Comparison of ENCODE assay signal across 11 cellular contexts in genomic region chr1:21308847-21309652, GRCh38. TPM values are rescaled to one million over a fixed set of nuclear protein-coding genes. Genes with fewer than 3 reads are reported as not detected.
DNase-seq lines count a peak whose midpoint lies in the region; ATAC-seq, FAIRE-seq and TF ChIP-seq lines count a peak whose summit lies in the region.
"Had no signal": no experiment of that assay in that cellular context is flagged by ENCODE, and none has a peak within 500 bp of the region (broad histone marks: within the 10 kb centered on the region; RNA-seq: fewer than 3 reads in every experiment).

No MANE protein-coding gene starts in this region.

- no peak overlapping the region for H3K4me3 Mint-ChIP-seq in Calu3 (ENCODE audit: low read depth, unreplicated experiment)

- H4K5ac ChIP-seq in IMR-90 (ENCODE audit: low read depth, low read length) = no peak overlapping the region
- no peak overlapping the region for H4K5ac ChIP-seq in mesendoderm (ENCODE audit: low read length)

- no peaks in the 10 kb centered on the region for H3K79me2 ChIP-seq in mesendoderm (ENCODE audit: control insufficient read depth, insufficient read depth, low read length)

- peak overlapping the region; percentile 20; the same call in 1 of the 3 replicates for H2BK15ac ChIP-seq in IMR-90 (ENCODE audit: low read depth, low read length)
- no peak overlapping the region for H2BK15ac ChIP-seq in mesendoderm (replicated peaks; ENCODE audit: low read depth)

- H2BK5ac ChIP-seq in IMR-90 (ENCODE audit: low read depth, low read length, poor library complexity, severe bottlenecking) (no peak overlapping the region), mesendoderm (ENCODE audit: low read length) (no peak overlapping the region)

- H3K27ac ChIP-seq in BLaER1 treated with 17β-estradiol and CSF1 and Interleukin-3, amounts not matched to agents 10 nM and 100 nM = peak overlapping the region in 3 of 11 experiments; percentile 0 to 53 (median 23); a peak in 4 of 22 replicates
- H3K27ac ChIP-seq in IMR-90 (ENCODE audit: insufficient read depth, low read length) (no peak overlapping the region), body of pancreas (peak overlapping the region in 3 of 4 donors; percentile 23 to 51 (median 38)), mesendoderm (ENCODE audit: low read depth, low read length) (peak overlapping the region; percentile 49)

- H3K14ac ChIP-seq in IMR-90 (replicated peaks; ENCODE audit: low read depth, low read length) = no peak overlapping the region

- H2AK5ac ChIP-seq in IMR-90 (ENCODE audit: low read depth, low read length) (peak overlapping the region; percentile 82; the same call in 1 of the 2 replicates), mesendoderm (ENCODE audit: low read length) (no peak overlapping the region)

- H3K9me3 ChIP-seq in BLaER1 treated with 17β-estradiol and CSF1 and Interleukin-3, amounts not matched to agents 10 nM and 100 nM (replicated peaks in 1 of 11) = peaks cover 0 to 6% (median 4%) of the 10 kb centered on the region in 11 experiments; a peak in 7 of 22 replicates
- no peaks in the 10 kb centered on the region for H3K9me3 ChIP-seq in IMR-90 (ENCODE audit: control insufficient read depth, insufficient read depth, low read length)
- no peaks in the 10 kb centered on the region for H3K9me3 ChIP-seq in body of pancreas

- ATAC-seq in IMR-90 (ENCODE audit: low read depth) (no peak), body of pancreas (peak; percentile 22)

- no peak overlapping the region for H3K18ac ChIP-seq in IMR-90 (ENCODE audit: low read depth, low read length)
- peak overlapping the region; percentile 22 for H3K18ac ChIP-seq in mesendoderm (ENCODE audit: low read length)

- no peaks in the 10 kb centered on the region for H3K9me3 Mint-ChIP-seq in Calu3 (ENCODE audit: low read depth, unreplicated experiment)

- FAIRE-seq in D721Med (lab: Jason Lieb, UNC) = no peak
- FAIRE-seq: frontal cortex, urothelium cell line had no signal

- no peak overlapping the region for H3K23ac ChIP-seq in IMR-90 (ENCODE audit: low read depth, low read length)
- no peak overlapping the region for H3K23ac ChIP-seq in mesendoderm (ENCODE audit: low read length)

- peak overlapping the region in 2 of 11 experiments; percentile 25 to 41; a peak in 1 of 22 replicates for H3K9ac ChIP-seq in BLaER1 treated with 17β-estradiol and CSF1 and Interleukin-3, amounts not matched to agents 10 nM and 100 nM
- H3K9ac ChIP-seq in IMR-90 (ENCODE audit: low read depth, low read length) = no peak overlapping the region
- H3K9ac ChIP-seq in mesendoderm (ENCODE audit: low read length) = no peak overlapping the region

- intact Hi-C loops in IMR-90 (cut with micrococcal nuclease) (no loop called here), body of pancreas (cut with DNase I) (no loop called here), Calu3 (cut with micrococcal nuclease; ENCODE audit: unreplicated experiment) (no loop called here)

- H3K27me3 Mint-ChIP-seq in Calu3 (ENCODE audit: unreplicated experiment) = no peaks in the 10 kb centered on the region

- 47% methylated on average over 2 of the region's 9 CpGs; no CpG with 5 or more reads in 1 of the 2 experiments for WGBS in IMR-90 (ENCODE audit: extremely low coverage in 2 of 2, insufficient read length in 1 of 2), 2 experiments
- whole genome bisulfite sequencing in body of pancreas, 2 donors = 37 to 38% methylated on average over 5 to 9 of the region's 9 CpGs
- WGBS in mesendoderm (ENCODE audit: extremely low coverage, insufficient coverage, low lambda C conversion rate) = no CpG with 5 or more reads among the region's 9 CpGs

- TF ChIP-seq POLR2A in IMR-90 (IDR thresholded peaks at IDR 0.05; ENCODE audit: low read depth, low read length) = no peak
- TF ChIP-seq POLR2A in body of pancreas (IDR thresholded peaks at IDR 0.05) = no peak

- no peak overlapping the region for H3K4ac ChIP-seq in IMR-90 (ENCODE audit: low read depth, low read length)
- H3K4ac ChIP-seq in mesendoderm (ENCODE audit: low read depth, low read length) = no peak overlapping the region

- peak overlapping the region; percentile 13 to 81 (median 58); a peak in 20 of 22 replicates for H3K4me2 ChIP-seq in BLaER1 treated with 17β-estradiol and CSF1 and Interleukin-3, amounts not matched to agents 10 nM and 100 nM
- no peak overlapping the region for H3K4me2 ChIP-seq in IMR-90 (ENCODE audit: low read depth, low read length)
- no peak overlapping the region for H3K4me2 ChIP-seq in mesendoderm (ENCODE audit: low read length)

- in situ Hi-C loops in IMR-90 (cut with MboI; ENCODE audit: low sequenced_read_pairs) = no loop called here

- H3K27me3 ChIP-seq in BLaER1 treated with 17β-estradiol and CSF1 and Interleukin-3, amounts not matched to agents 10 nM and 100 nM = peaks cover 0 to 4% (median 0%) of the 10 kb centered on the region in 11 experiments; a peak in 1 of 22 replicates
- H3K27me3 ChIP-seq in IMR-90 (ENCODE audit: control insufficient read depth, insufficient read depth, low read length) = no peaks in the 10 kb centered on the region
- H3K27me3 ChIP-seq in body of pancreas = no peaks in the 10 kb centered on the region
- H3K27me3 ChIP-seq in mesendoderm (ENCODE audit: insufficient read depth, low read length, poor library complexity) = no peaks in the 10 kb centered on the region

- no peak overlapping the region for H3K4me3 ChIP-seq in BLaER1 treated with 17β-estradiol and CSF1 and Interleukin-3, amounts not matched to agents 10 nM and 100 nM
- H3K4me3 ChIP-seq in IMR-90 (ENCODE audit: insufficient read depth, low read depth, low read length) = no peak overlapping the region
- no peak overlapping the region for H3K4me3 ChIP-seq in body of pancreas
- H3K4me3 ChIP-seq in mesendoderm (ENCODE audit: low read length) = no peak overlapping the region

- peak overlapping the region; percentile 57 for H2AFZ ChIP-seq in IMR-90 (replicated peaks; ENCODE audit: low read length, poor library complexity)

- no peak overlapping the region for H3K56ac ChIP-seq in IMR-90 (ENCODE audit: extremely low read depth, insufficient read depth, low read length)
- H3K56ac ChIP-seq in mesendoderm (ENCODE audit: low read length) = peak overlapping the region; percentile 35

- CTCF ChIA-PET in IMR-90 (lab: Yijun Ruan, JAX) (no interaction called here), Calu3 (lab: Charles Lee) (interaction anchor here (0.7 kb wide), 1 partner anchor 874 kb away, joined by 7 read pairs; no protein-coding TSS in a partner anchor)

- POLR2A ChIA-PET in IMR-90 (lab: Charles Lee; ENCODE audit: unreplicated experiment) = interaction anchor here (0.6 kb wide), 2 partner anchors 23 to 557 kb away, joined by 3 to 8 read pairs; no protein-coding TSS in a partner anchor

- H3K4me1 Mint-ChIP-seq in Calu3 (ENCODE audit: low read depth, unreplicated experiment) = peaks cover 22% of the 10 kb centered on the region

- TF ChIP-seq CTCF in IMR-90 (conservative IDR thresholded peaks at IDR 0.05; ENCODE audit: low read depth, low read length) (no peak), body of pancreas (IDR thresholded peaks at IDR 0.05) (no peak), Calu3 (IDR thresholded peaks at IDR 0.05; ENCODE audit: unreplicated experiment) (no peak), D721Med (IDR thresholded peaks at IDR 0.05; ENCODE audit: insufficient read depth, missing control alignments) (no peak)

- no peak overlapping the region for H2AK9ac ChIP-seq in IMR-90 (replicated peaks; ENCODE audit: low read depth, low read length, poor library complexity)

- no peaks in the 10 kb centered on the region for H3K36me3 ChIP-seq in BLaER1 treated with 17β-estradiol and CSF1 and Interleukin-3, amounts not matched to agents 10 nM and 100 nM
- H3K36me3 ChIP-seq in IMR-90 (ENCODE audit: control insufficient read depth, insufficient read depth, low read length) (peaks cover 4% of the 10 kb centered on the region), body of pancreas (replicated peaks in 1 of 2; ENCODE audit: insufficient read depth in 1 of 2, low read depth in 2 of 2) (no peaks in the 10 kb centered on the region), mesendoderm (ENCODE audit: control insufficient read depth, insufficient read depth, low read length) (no peaks in the 10 kb centered on the region)

- H3K9me1 ChIP-seq in IMR-90 (ENCODE audit: insufficient read depth, low read length) = peaks cover 30% of the 10 kb centered on the region

- DNase-seq in IMR-90 (no peak), body of pancreas (peak in 3 of 4 donors; percentile 59 to 78 (median 74)), mesendoderm (peak; percentile 83), T-helper 1 cell (no peak), Calu3 (no peak), D721Med (ENCODE audit: insufficient read length, low spot score) (no peak), SKM-1 treated with dmso at 0.1 percent for 144 hours (lab: John Stamatoyannopoulos, UW; ENCODE audit: unreplicated experiment) (no peak)
- DNase-seq: retina had no signal

- peaks cover 48 to 88% of the 10 kb centered on the region in 2 experiments for H3K79me1 ChIP-seq in IMR-90 (ENCODE audit: low read depth in 1 of 2, low read length in 2 of 2)
- no peaks in the 10 kb centered on the region for H3K79me1 ChIP-seq in mesendoderm (ENCODE audit: low read length)

- H4K8ac ChIP-seq in IMR-90 (ENCODE audit: low read depth in 2 of 2, low read length in 2 of 2) (no peak overlapping the region), mesendoderm (ENCODE audit: low read depth, low read length) (no peak overlapping the region)

- peaks cover 15 to 58% (median 49%) of the 10 kb centered on the region in 10 experiments for H3K4me1 ChIP-seq in BLaER1 treated with 17β-estradiol and CSF1 and Interleukin-3, amounts not matched to agents 10 nM and 100 nM
- peaks cover 60% of the 10 kb centered on the region for H3K4me1 ChIP-seq in IMR-90 (ENCODE audit: control insufficient read depth, insufficient read depth, low read length)
- peaks cover 66% of the 10 kb centered on the region for H3K4me1 ChIP-seq in body of pancreas
- peaks cover 16% of the 10 kb centered on the region for H3K4me1 ChIP-seq in mesendoderm (ENCODE audit: control insufficient read depth, low read depth, low read length)

- TF ChIP-seq RAD21 in IMR-90 (IDR thresholded peaks at IDR 0.05; ENCODE audit: low read length) = no peak

- dilution Hi-C loops in IMR-90 (cut with HindIII; ENCODE audit: low sequenced_read_pairs, unreplicated experiment) = no loop called here

- H2BK20ac ChIP-seq in IMR-90 (ENCODE audit: low read depth, low read length) = no peak overlapping the region

- no peaks in the 10 kb centered on the region for H3K36me3 Mint-ChIP-seq in Calu3 (ENCODE audit: insufficient read depth, unreplicated experiment)

- no peak overlapping the region; the same call in 1 of the 2 replicates for H2BK120ac ChIP-seq in IMR-90 (ENCODE audit: low read depth, low read length)
- no peak overlapping the region for H2BK120ac ChIP-seq in mesendoderm (ENCODE audit: low read depth, low read length)

- H4K20me1 ChIP-seq in BLaER1 treated with 17β-estradiol and CSF1 and Interleukin-3, amounts not matched to agents 10 nM and 100 nM = peaks cover 0 to 52% (median 8%) of the 10 kb centered on the region in 11 experiments; a peak in 10 of 22 replicates
- peaks cover 34% of the 10 kb centered on the region for H4K20me1 ChIP-seq in IMR-90 (ENCODE audit: insufficient read depth, low read length)

- H4K91ac ChIP-seq in IMR-90 (ENCODE audit: insufficient read depth, low read depth, low read length) = 0 out of 2 replicates have a peak overlapping the region, but pooled peaks have one; percentile 0

- H3K27ac Mint-ChIP-seq in Calu3 (ENCODE audit: unreplicated experiment) = no peak overlapping the region

- BruUV-seq in IMR-90 (replicated peaks; lab: Mats Ljungman, UMichigan) = no TSS peak
- BruUV-seq in Calu3 (replicated peaks; lab: Mats Ljungman, UMichigan) = no TSS peak

RNA-seq across cellular contexts. Expression of gene ECE1, which starts 18.8 kb away (rescaled TPM):
- 60.0 and 61.8 TPM in 2 replicates for total RNA-seq in IMR-90 (2012; rRNA removed)
- 124 and 133 TPM in 2 replicates for polyA plus RNA-seq in IMR-90 (2012; rRNA removed)
- 90.4 and 122 TPM in 2 replicates for polyA plus RNA-seq in IMR-90 (2012; cell fraction: cytosol; rRNA removed)
- 71.7 and 82.4 TPM in 2 replicates for polyA plus RNA-seq in IMR-90 (2012; cell fraction: nucleus; rRNA removed; ENCODE audit: low replicate concordance)
- 10 to 100 TPM; 79.1 to 83.3 TPM for total RNA-seq in body of pancreas
- 19.2 TPM for polyA plus RNA-seq in mesendoderm (2013, experiment 1 of 2)
- polyA plus RNA-seq in mesendoderm (2013, experiment 2 of 2) = 19.4 TPM
- total RNA-seq in Calu3 (2022) = 83.0 and 101 TPM in 2 replicates

Comparison
In these comparisons a context has a peak if more than half of its experiments do, and no peak if none do; other contexts are left out.
1. H3K4me2 ChIP-seq: peak in BLaER1 treated with 17β-estradiol and CSF1 and Interleukin-3, amounts not matched to agents 10 nM and 100 nM (11 of 11); none in IMR-90 (single experiment) and mesendoderm (single experiment).
2. DNase-seq: peak in body of pancreas (3 of 4) and mesendoderm (single experiment); none in IMR-90 (single experiment), T-helper 1 cell (0 of 5), Calu3 (single experiment), D721Med (single experiment) and SKM-1 treated with dmso at 0.1 percent for 144 hours (single experiment).